ENCODE assay signal across 23 cellular contexts in the genomic region with DNA sequence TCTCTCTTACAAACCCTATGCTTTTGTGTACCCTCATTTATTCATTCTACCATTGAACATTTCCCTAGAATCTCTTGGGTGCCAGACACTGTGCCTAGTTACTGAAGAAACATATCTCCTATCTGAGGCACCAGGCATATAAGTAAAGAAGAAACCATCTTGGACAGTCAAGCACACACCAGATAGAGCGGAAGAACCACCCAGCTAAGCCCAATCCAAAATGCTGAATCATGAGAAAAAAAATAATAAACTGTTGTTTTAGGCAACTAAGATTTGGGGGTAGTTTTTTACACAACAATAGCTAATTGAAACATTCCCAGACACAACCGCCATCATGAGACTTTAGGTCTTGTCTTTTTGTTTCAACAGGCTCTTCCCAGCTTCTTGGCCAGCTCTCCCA.
DNase-seq lines count a peak whose midpoint lies in the region; ATAC-seq, FAIRE-seq and TF ChIP-seq lines count a peak whose summit lies in the region.
"Had no signal": no experiment of that assay in that cellular context is flagged by ENCODE, and none has a peak within 500 bp of the region (broad histone marks: within the 10 kb centered on the region; RNA-seq: fewer than 3 reads in every experiment).

No MANE protein-coding gene starts in this region.

- no peaks in the 10 kb centered on the region for H3K27me3 ChIP-seq in GM23338 (ENCODE audit: insufficient read depth)
- H3K27me3 ChIP-seq in IMR-90 (ENCODE audit: control insufficient read depth, insufficient read depth, low read length), result peaks cover 4% of the 10 kb centered on the region
- no peaks in the 10 kb centered on the region; a peak in 1 of 7 replicates for H3K27me3 ChIP-seq in H1 (replicated peaks in 1 of 4; ENCODE audit: control insufficient read depth in 3 of 4, extremely low read depth in 1 of 4, insufficient read depth in 3 of 4, low read length in 3 of 4)

- no peak overlapping the region for H2AK9ac ChIP-seq in IMR-90 (replicated peaks; ENCODE audit: low read depth, low read length, poor library complexity)

- no peak for TF ChIP-seq EP300 in A549 (IDR thresholded peaks at IDR 0.05)
- no peak for TF ChIP-seq EP300 in H1 (IDR thresholded peaks at IDR 0.05; ENCODE audit: borderline replicate concordance in 1 of 2, low read depth in 2 of 2, low read length in 2 of 2)

- H3F3A ChIP-seq in GM23338 (replicated peaks; ENCODE audit: low read depth), result no peaks in the 10 kb centered on the region

- H2AFZ ChIP-seq in GM23338, result no peak overlapping the region
- H2AFZ ChIP-seq in IMR-90 (replicated peaks; ENCODE audit: low read length, poor library complexity), result no peak overlapping the region
- no peak overlapping the region for H2AFZ ChIP-seq in H1 (ENCODE audit: low read length)

- H3K4me1 ChIP-seq in A549 (no peaks in the 10 kb centered on the region), GM23338 (ENCODE audit: insufficient read depth) (no peaks in the 10 kb centered on the region), IMR-90 (ENCODE audit: control insufficient read depth, insufficient read depth, low read length) (no peaks in the 10 kb centered on the region), H1 (replicated peaks in 1 of 4; ENCODE audit: control insufficient read depth in 3 of 4, insufficient read depth in 4 of 4, low read length in 3 of 4) (no peaks in the 10 kb centered on the region; a peak in 1 of 7 replicates)

- TF ChIP-seq RAD21 in A549 (conservative IDR thresholded peaks at IDR 0.05 in 1 of 2, IDR thresholded peaks at IDR 0.05 in 1 of 2) (no peak), IMR-90 (IDR thresholded peaks at IDR 0.05; ENCODE audit: low read length) (no peak), H1 (IDR thresholded peaks at IDR 0.05 in 1 of 2, conservative IDR thresholded peaks at IDR 0.05 in 1 of 2; ENCODE audit: low read depth in 2 of 2, low read length in 2 of 2) (no peak)

- H3K79me2 ChIP-seq in GM23338 (replicated peaks; ENCODE audit: insufficient read depth) (no peaks in the 10 kb centered on the region), H1 (ENCODE audit: control insufficient read depth in 1 of 2, insufficient read depth in 2 of 2, low read length in 2 of 2) (no peaks in the 10 kb centered on the region)

- dilution Hi-C loops in IMR-90 (cut with HindIII; ENCODE audit: low sequenced_read_pairs, unreplicated experiment), result no loop called here

- H3K4me3 ChIP-seq in A549 (no peak overlapping the region), GM23338 (no peak overlapping the region; the same call in 1 of the 2 replicates), IMR-90 (ENCODE audit: insufficient read depth, low read depth, low read length) (no peak overlapping the region), H1 (ENCODE audit: extremely low read depth in 1 of 4, insufficient read depth in 2 of 4, low read depth in 3 of 4, low read length in 4 of 4) (no peak overlapping the region)
- H3K4me3 ChIP-seq: BLaER1 treated with 17β-estradiol and CSF1 and Interleukin-3, amounts not matched to agents 10 nM and 100 nM had no signal

- H4K91ac ChIP-seq in IMR-90 (ENCODE audit: insufficient read depth, low read depth, low read length) (no peak overlapping the region), H1 (replicated peaks; ENCODE audit: insufficient read length, low read length) (no peak overlapping the region)

- no peak overlapping the region for H2BK20ac ChIP-seq in IMR-90 (ENCODE audit: low read depth, low read length)
- no peak overlapping the region for H2BK20ac ChIP-seq in H1 (ENCODE audit: low read length)

- H3K27ac ChIP-seq in A549 (no peak overlapping the region), GM23338 (ENCODE audit: low read depth) (no peak overlapping the region), IMR-90 (ENCODE audit: insufficient read depth, low read length) (no peak overlapping the region), H1 (ENCODE audit: low read depth, low read length) (no peak overlapping the region)
- H3K27ac ChIP-seq: BLaER1 treated with 17β-estradiol and CSF1 and Interleukin-3, amounts not matched to agents 10 nM and 100 nM; C4-2B had no signal

- peaks cover 2% of the 10 kb centered on the region; the same call in 1 of the 3 replicates for H3K4me1 Mint-ChIP-seq in GM23338

- ATAC-seq in A549, result no peak
- ATAC-seq in GM23338, result no peak
- no peak for ATAC-seq in IMR-90 (ENCODE audit: low read depth)
- ATAC-seq in HG02798 (IDR thresholded peaks at IDR 0.05; ENCODE audit: poor library complexity, unreplicated experiment), result no peak
- ATAC-seq: CD8-positive, alpha-beta T cell had no signal

- H3K9me3 Mint-ChIP-seq in GM23338, result peaks cover 36% of the 10 kb centered on the region

- no peak overlapping the region for H2BK12ac ChIP-seq in H1 (ENCODE audit: low read depth, low read length)

- peaks cover 20% of the 10 kb centered on the region for H3K9me3 ChIP-seq in A549
- H3K9me3 ChIP-seq in IMR-90 (ENCODE audit: control insufficient read depth, insufficient read depth, low read length), result peaks cover 19% of the 10 kb centered on the region
- H3K9me3 ChIP-seq in H1 (ENCODE audit: insufficient read depth in 2 of 2, low read depth in 1 of 2, low read length in 1 of 2), result peaks cover 18 to 20% of the 10 kb centered on the region in 2 experiments; a peak in 3 of 4 replicates
- H3K9me3 ChIP-seq: Caco-2 had no signal

- H4K20me1 ChIP-seq in GM23338 (replicated peaks; ENCODE audit: insufficient read depth) (no peaks in the 10 kb centered on the region), IMR-90 (ENCODE audit: insufficient read depth, low read length) (no peaks in the 10 kb centered on the region), H1 (replicated peaks in 1 of 2; ENCODE audit: control insufficient read depth in 1 of 2, insufficient read depth in 2 of 2, low read length in 2 of 2) (no peaks in the 10 kb centered on the region)

- no peaks in the 10 kb centered on the region for H3K9me1 ChIP-seq in IMR-90 (ENCODE audit: insufficient read depth, low read length)

- H2AK5ac ChIP-seq in IMR-90 (ENCODE audit: low read depth, low read length), result no peak overlapping the region
- H2AK5ac ChIP-seq in H1 (ENCODE audit: low read depth, low read length), result no peak overlapping the region

- H3K14ac ChIP-seq in IMR-90 (replicated peaks; ENCODE audit: low read depth, low read length), result no peak overlapping the region
- no peak overlapping the region for H3K14ac ChIP-seq in H1 (ENCODE audit: insufficient read length)

- in situ Hi-C loops in IMR-90 (cut with MboI; ENCODE audit: low sequenced_read_pairs), result no loop called here

- no peak overlapping the region for H3K23ac ChIP-seq in IMR-90 (ENCODE audit: low read depth, low read length)
- no peak overlapping the region for H3K23ac ChIP-seq in H1 (ENCODE audit: insufficient read length)

- POLR2A ChIA-PET in A549 (lab: Yijun Ruan, JAX) (no interaction called here), IMR-90 (lab: Charles Lee; ENCODE audit: unreplicated experiment) (no interaction called here), H1 (lab: Charles Lee; ENCODE audit: partially characterized antibody) (no interaction called here)

- FAIRE-seq in A549 (lab: Jason Lieb, UNC), result no peak
- no peak for FAIRE-seq in H1 (lab: Jason Lieb, UNC)
- FAIRE-seq: A204.1, D721Med, G401.6, GM12891, GM19239 had no signal

- H3K4me2 ChIP-seq in A549 (no peak overlapping the region), GM23338 (no peak overlapping the region), IMR-90 (ENCODE audit: low read depth, low read length) (no peak overlapping the region), H1 (ENCODE audit: insufficient read depth in 1 of 2, low read depth in 2 of 2, low read length in 2 of 2) (no peak overlapping the region)
- H3K4me2 ChIP-seq: BLaER1 treated with 17β-estradiol and CSF1 and Interleukin-3, amounts not matched to agents 10 nM and 100 nM had no signal

- no peak for TF ChIP-seq CTCF in A549 (IDR thresholded peaks at IDR 0.05)
- no peak for TF ChIP-seq CTCF in GM23338 (conservative IDR thresholded peaks at IDR 0.05; ENCODE audit: low read depth in 2 of 2)
- no peak for TF ChIP-seq CTCF in IMR-90 (conservative IDR thresholded peaks at IDR 0.05; ENCODE audit: low read depth, low read length)
- no peak for TF ChIP-seq CTCF in H1 (IDR thresholded peaks at IDR 0.05; ENCODE audit: control extremely low read depth in 1 of 3, insufficient read depth in 1 of 3, low read depth in 1 of 3, low read length in 3 of 3)

- no peaks in the 10 kb centered on the region for H3K79me1 ChIP-seq in IMR-90 (ENCODE audit: low read depth in 1 of 2, low read length in 2 of 2)
- no peaks in the 10 kb centered on the region for H3K79me1 ChIP-seq in H1 (ENCODE audit: low read depth, low read length)

- H3K18ac ChIP-seq in IMR-90 (ENCODE audit: low read depth, low read length) (no peak overlapping the region), H1 (ENCODE audit: extremely low read depth, low read length) (no peak overlapping the region)

- H3K36me3 ChIP-seq in GM23338 (ENCODE audit: insufficient read depth) (peaks cover 10% of the 10 kb centered on the region; the same call in 1 of the 2 replicates), IMR-90 (ENCODE audit: control insufficient read depth, insufficient read depth, low read length) (no peaks in the 10 kb centered on the region), H1 (ENCODE audit: control insufficient read depth in 2 of 4, insufficient read depth in 4 of 4, low read length in 3 of 4) (peaks cover 0 to 8% (median 0%) of the 10 kb centered on the region in 4 experiments; a peak in 1 of 8 replicates)

- DNase-seq in A549 (ENCODE audit: low read depth in 1 of 2, low spot score in 1 of 2) (no peak), GM23338 (ENCODE audit: low spot score) (no peak), IMR-90 (no peak), H1 (ENCODE audit: low read depth in 1 of 2, low spot score in 2 of 2) (no peak), NCI-H526 treated with DMSO at 0.1 percent for 48 hours (lab: John Stamatoyannopoulos, UW) (no peak), NCI-H446 (lab: John Stamatoyannopoulos, UW) (no peak)
- no peak for DNase-seq in stimulated activated naive CD4-positive, alpha-beta T cell treated with Interleukin-2 at 50 U/mL for 16 hours (lab: John Stamatoyannopoulos, UW)
- DNase-seq: 8988T; AML-193; Caco-2; CD4-positive, alpha-beta T cell; CD8-positive, alpha-beta T cell; DMS79 treated with DMSO at 0.1 percent for 48 hours; GF-D8 had no signal

- 82% methylated on average over 2 of the region's 2 CpGs for WGBS in A549 (ENCODE audit: missing lambda C conversion rate)
- WGBS in IMR-90 (ENCODE audit: extremely low coverage in 2 of 2, insufficient read length in 1 of 2), 2 experiments, result no CpG with 5 or more reads among the region's 2 CpGs
- 90% methylated on average over 2 of the region's 2 CpGs; no CpG with 5 or more reads in 1 of the 2 experiments for WGBS in H1 (ENCODE audit: extremely low coverage in 1 of 2, insufficient coverage in 1 of 2, insufficient read length in 1 of 2, insufficient replicate concordance in 2 of 2, low coverage in 1 of 2, low lambda C conversion rate in 2 of 2, missing lambda C conversion rate in 1 of 2), 2 experiments

- H3K27me3 Mint-ChIP-seq in GM23338 (ENCODE audit: insufficient read depth, low read depth, poor library complexity), result peaks cover 4% of the 10 kb centered on the region
- H3K27me3 Mint-ChIP-seq: B cell; CD4-positive, alpha-beta T cell had no signal

- TF ChIP-seq POLR2A in A549 (IDR thresholded peaks at IDR 0.05; ENCODE audit: low read length) (no peak), IMR-90 (IDR thresholded peaks at IDR 0.05; ENCODE audit: low read depth, low read length) (no peak), H1 (IDR thresholded peaks at IDR 0.05; ENCODE audit: control extremely low read depth in 1 of 2, low read depth in 2 of 2, low read length in 2 of 2) (no peak)

- no peak overlapping the region for H2BK120ac ChIP-seq in IMR-90 (ENCODE audit: low read depth, low read length)
- no peak overlapping the region for H2BK120ac ChIP-seq in H1 (replicated peaks; ENCODE audit: low read depth, low read length)

- no peaks in the 10 kb centered on the region for H3K23me2 ChIP-seq in H1 (ENCODE audit: low read depth, low read length)

- CTCF ChIA-PET in A549 (lab: Yijun Ruan, JAX) (interaction anchor here (0.6 kb wide), 1 partner anchor 350 kb away, joined by 3 read pairs; no protein-coding TSS in a partner anchor), IMR-90 (lab: Yijun Ruan, JAX) (no interaction called here), H1 (lab: Charles Lee; ENCODE audit: partially characterized antibody) (interaction anchor here (0.8 to 0.9 kb wide), 2 partner anchors 17 to 155 kb away, joined by 3 read pairs; no protein-coding TSS in a partner anchor)

- H3K4me3 Mint-ChIP-seq in GM23338, result no peak overlapping the region
- H3K4me3 Mint-ChIP-seq: B cell; CD4-positive, alpha-beta T cell; CD8-positive, alpha-beta T cell had no signal

- H3K36me3 Mint-ChIP-seq in GM23338 (ENCODE audit: low read depth), result peaks cover 33% of the 10 kb centered on the region

- H4K8ac ChIP-seq in IMR-90 (ENCODE audit: low read depth in 2 of 2, low read length in 2 of 2) (no peak overlapping the region), H1 (ENCODE audit: extremely low read depth, insufficient read depth, low read length) (no peak overlapping the region)

- H3K56ac ChIP-seq in IMR-90 (ENCODE audit: extremely low read depth, insufficient read depth, low read length) (no peak overlapping the region), H1 (replicated peaks; ENCODE audit: insufficient read length, low read depth, low read length) (no peak overlapping the region)

- H2BK5ac ChIP-seq in IMR-90 (ENCODE audit: low read depth, low read length, poor library complexity, severe bottlenecking) (no peak overlapping the region), H1 (ENCODE audit: low read depth, low read length) (no peak overlapping the region)

- H3K9me2 ChIP-seq in GM23338 (ENCODE audit: insufficient read depth), result peaks cover 9% of the 10 kb centered on the region

- H3K9ac ChIP-seq in IMR-90 (ENCODE audit: low read depth, low read length) (no peak overlapping the region), H1 (replicated peaks in 1 of 4; ENCODE audit: extremely low read depth in 1 of 4, low read depth in 3 of 4, low read length in 3 of 4) (no peak overlapping the region)
- H3K9ac ChIP-seq: BLaER1 treated with 17β-estradiol and CSF1 and Interleukin-3, amounts not matched to agents 10 nM and 100 nM had no signal

- no TSS peak for BruUV-seq in IMR-90 (replicated peaks; lab: Mats Ljungman, UMichigan)

- H4K5ac ChIP-seq in IMR-90 (ENCODE audit: low read depth, low read length) (no peak overlapping the region), H1 (ENCODE audit: insufficient read length, low read depth, low read length) (no peak overlapping the region)

- H2BK15ac ChIP-seq in IMR-90 (ENCODE audit: low read depth, low read length), result no peak overlapping the region
- no peak overlapping the region for H2BK15ac ChIP-seq in H1 (ENCODE audit: low read length)

- intact Hi-C loops in IMR-90 (cut with micrococcal nuclease), result no loop called here

- H3K4ac ChIP-seq in IMR-90 (ENCODE audit: low read depth, low read length), result no peak overlapping the region
- H3K4ac ChIP-seq in H1 (replicated peaks; ENCODE audit: insufficient read length, low read depth, low read length), result no peak overlapping the region

- no peak overlapping the region for H3K27ac Mint-ChIP-seq in GM23338
- H3K27ac Mint-ChIP-seq: B cell; CD4-positive, alpha-beta T cell; CD8-positive, alpha-beta T cell had no signal
